In the genomic region with DNA sequence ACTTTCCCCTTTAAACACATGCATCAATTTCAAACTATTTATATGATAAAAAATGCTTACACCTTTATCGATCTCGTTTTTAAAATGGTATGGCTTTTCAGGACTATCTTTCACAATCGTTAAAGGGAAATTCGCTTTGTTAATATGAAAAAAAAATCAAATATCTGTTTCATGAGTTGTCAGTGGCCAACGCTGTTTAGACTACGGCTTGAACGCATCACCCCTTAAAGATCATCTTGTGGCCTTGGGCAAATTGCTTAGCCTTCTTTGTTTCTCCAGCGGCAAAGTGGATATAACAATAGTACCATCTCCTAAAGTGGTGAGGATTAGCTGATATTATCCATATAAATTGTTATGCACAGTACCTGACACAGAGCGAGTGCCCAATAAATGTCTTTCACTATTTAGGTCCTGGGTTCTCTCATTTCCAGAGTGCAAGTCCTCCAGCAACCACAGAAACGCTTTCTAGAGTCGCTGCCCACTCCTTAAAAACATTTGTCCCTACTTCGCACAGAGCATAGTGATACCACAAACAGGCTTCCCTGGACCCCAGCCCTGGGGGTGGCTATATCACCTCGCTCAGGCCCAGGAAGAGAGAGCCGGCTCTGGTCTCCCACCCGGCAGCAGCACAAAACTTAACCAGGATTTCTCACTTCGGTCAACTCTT, we compare ENCODE assay signal across 8 cellular contexts. TPM values are rescaled to one million over a fixed set of nuclear protein-coding genes. Genes with fewer than 3 reads are reported as not detected.
A peak's percentile ranks its signal among the peaks of the same experiment; 100 is the strongest.
DNase-seq lines count a peak whose midpoint lies in the region; ATAC-seq and TF ChIP-seq lines count a peak whose summit lies in the region.

No MANE protein-coding gene starts in this region.

- H3K36me3 Mint-ChIP-seq in T-helper 2 cell treated with Interferon-gamma antibody and Interleukin-4, amounts not matched to agents 5 μg/mL and 100 μg/mL, for 36 hours (ENCODE audit: low read depth) = no peaks in the 10 kb centered on the region

- peaks cover 12% of the 10 kb centered on the region for H3K4me1 ChIP-seq in BLaER1
- H3K4me1 ChIP-seq in gastrocnemius medialis = peaks cover 0 to 22% of the 10 kb centered on the region in 2 donors

- H3K36me3 ChIP-seq in BLaER1 (peaks cover 24% of the 10 kb centered on the region), gastrocnemius medialis (no peaks in the 10 kb centered on the region)

- H3K9me3 ChIP-seq in BLaER1 (0 out of 2 replicates have a peak, but pooled peaks cover 3% of the 10 kb centered on the region), gastrocnemius medialis (no peaks in the 10 kb centered on the region)

- peaks cover 19% of the 10 kb centered on the region for H3K4me1 Mint-ChIP-seq in T-helper 2 cell treated with Interferon-gamma antibody and Interleukin-4, amounts not matched to agents 5 μg/mL and 100 μg/mL, for 36 hours (ENCODE audit: low read depth)

- TF ChIP-seq CTCF in gastrocnemius medialis (IDR thresholded peaks at IDR 0.05 in 4 of 5, conservative IDR thresholded peaks at IDR 0.05 in 1 of 5) = no peak

- peaks cover 43% of the 10 kb centered on the region for H4K20me1 ChIP-seq in BLaER1

- DNase-seq in HCEC 1CT (peak; percentile 36), Right ventricle myocardium superior (no peak), gastrocnemius medialis (no peak), H4 (ENCODE audit: low spot score) (no peak), cerebellum (ENCODE audit: low spot score) (no peak), NCI-H1436 (lab: John Stamatoyannopoulos, UW) (no peak)
- no peak for DNase-seq in T-helper 2 cell treated with Interferon-gamma antibody and Interleukin-4, amounts not matched to agents 5 μg/mL and 100 μg/mL, for 36 hours (ENCODE audit: low spot score)

- peak overlapping the region; percentile 76 for H3K27ac Mint-ChIP-seq in T-helper 2 cell treated with Interferon-gamma antibody and Interleukin-4, amounts not matched to agents 5 μg/mL and 100 μg/mL, for 36 hours

- H3K9ac ChIP-seq in BLaER1 = peak overlapping the region; percentile 82

- H3K27me3 ChIP-seq in BLaER1 (no peaks in the 10 kb centered on the region), gastrocnemius medialis (no peaks in the 10 kb centered on the region)

- H3K4me2 ChIP-seq in BLaER1 = peak overlapping the region; percentile 84

- ATAC-seq in Right ventricle myocardium superior (ENCODE audit: poor library complexity) (peak; percentile 4), gastrocnemius medialis (no peak)

- H3K27ac ChIP-seq in BLaER1 = peak overlapping the region; percentile 78
- peak overlapping the region; percentile 6 to 51 (median 36) for H3K27ac ChIP-seq in gastrocnemius medialis

- H3K27me3 Mint-ChIP-seq in T-helper 2 cell treated with Interferon-gamma antibody and Interleukin-4, amounts not matched to agents 5 μg/mL and 100 μg/mL, for 36 hours (ENCODE audit: low read depth) = peaks cover 6% of the 10 kb centered on the region

- peak overlapping the region; percentile 83 for H3K4me3 ChIP-seq in BLaER1
- peak overlapping the region; percentile 53 to 69 (median 63) for H3K4me3 ChIP-seq in gastrocnemius medialis

- peak overlapping the region; percentile 92 for H3K4me3 Mint-ChIP-seq in T-helper 2 cell treated with Interferon-gamma antibody and Interleukin-4, amounts not matched to agents 5 μg/mL and 100 μg/mL, for 36 hours

- in situ Hi-C loops in gastrocnemius medialis (cut with MboI; ENCODE audit: low sequenced_read_pairs in 4 of 4) = no loop called here

- intact Hi-C loops in Right ventricle myocardium superior (cut with DNase I) (no loop called here), gastrocnemius medialis (cut with DNase I; ENCODE audit: low total_unique reads) (loop anchor here (2.0 kb wide), 1 partner anchor 17 kb away; no protein-coding TSS in a partner anchor)

- no peak for TF ChIP-seq POLR2A in gastrocnemius medialis (IDR thresholded peaks at IDR 0.05)

- H3K9me3 Mint-ChIP-seq in T-helper 2 cell treated with Interferon-gamma antibody and Interleukin-4, amounts not matched to agents 5 μg/mL and 100 μg/mL, for 36 hours = no peaks in the 10 kb centered on the region

RNA-seq across cellular contexts. Expression of gene SLC35F2, which starts 0.9 kb away (rescaled TPM):
- total RNA-seq in Right ventricle myocardium superior = 0.35 TPM
- 1 to 10 TPM; 1.3 to 5.4 (median 1.7) TPM for total RNA-seq in gastrocnemius medialis
- 32.3 and 33.1 TPM in 2 replicates for total RNA-seq in H4 (2014; rRNA removed; shearing (Covaris generic))
- 6.3 TPM for total RNA-seq in cerebellum
